Comparison of ENCODE assay signal across 12 cellular contexts in the genomic region with DNA sequence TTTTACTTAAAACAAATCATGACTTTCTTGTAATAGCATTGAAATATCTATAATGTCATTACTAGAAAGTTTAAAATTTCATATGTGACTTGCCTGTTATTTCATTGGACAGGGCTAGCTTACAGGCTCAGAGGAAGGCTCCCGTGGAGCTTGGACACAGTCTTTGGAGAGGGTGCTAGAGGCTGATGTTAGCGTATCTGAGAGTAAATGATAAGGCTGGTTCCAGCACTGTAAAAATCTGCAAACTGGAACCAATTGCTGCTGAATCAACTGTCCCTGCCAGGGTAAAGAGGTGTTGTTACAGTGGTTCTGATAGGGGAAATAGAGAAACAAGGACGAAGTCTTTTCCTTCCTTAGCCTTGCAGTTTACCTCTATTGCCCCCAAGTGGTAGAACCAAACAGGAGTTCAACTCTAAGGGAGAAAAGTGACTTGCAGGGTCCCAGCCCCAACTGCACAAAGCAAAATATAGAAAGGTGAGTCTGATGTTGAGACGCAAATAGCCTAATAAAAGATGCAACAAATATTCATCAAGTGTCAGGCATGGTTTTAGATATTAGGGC.
DNase-seq lines count a peak whose midpoint lies in the region; ATAC-seq and TF ChIP-seq lines count a peak whose summit lies in the region.
"Had no signal": no experiment of that assay in that cellular context is flagged by ENCODE, and none has a peak within 500 bp of the region (broad histone marks: within the 10 kb centered on the region; RNA-seq: fewer than 3 reads in every experiment).

No MANE protein-coding gene starts in this region.

- no peaks in the 10 kb centered on the region for H3K9me2 ChIP-seq in GM23338 (ENCODE audit: insufficient read depth)

- no peaks in the 10 kb centered on the region for H3K9me3 ChIP-seq in A673 (ENCODE audit: low read depth, low read length, poor library complexity, severe bottlenecking)
- H3K9me3 ChIP-seq: colonic mucosa, upper lobe of left lung had no signal

- no TSS peak for BruUV-seq in A673 (replicated peaks; lab: Mats Ljungman, UMichigan)

- H3K4me3 ChIP-seq in A673 (ENCODE audit: low read depth, low read length, poor library complexity, severe bottlenecking) = no peak overlapping the region
- H3K4me3 ChIP-seq in GM23338 = no peak overlapping the region
- H3K4me3 ChIP-seq: colonic mucosa, upper lobe of left lung had no signal

- no peak overlapping the region for H3K4me3 Mint-ChIP-seq in GM23338
- H3K4me3 Mint-ChIP-seq: activated CD8-positive, alpha-beta T cell treated with anti-CD3 and anti-CD28 coated beads, Interleukin-2, amount 10 ng/mL, durations not matched to agents 7 days and 5 days had no signal

- no peaks in the 10 kb centered on the region for H3K36me3 Mint-ChIP-seq in GM23338 (ENCODE audit: low read depth)

- H2AFZ ChIP-seq in GM23338 = no peak overlapping the region

- H3K4me1 Mint-ChIP-seq in GM23338 = peaks cover 19% of the 10 kb centered on the region

- DNase-seq in A673 (ENCODE audit: low spot score) (peak; percentile 58), GM23338 (ENCODE audit: low spot score) (peak; percentile 79), iPS DF 4.7 (ENCODE audit: extremely low read depth, low spot score) (peak; percentile 30), omental fat pad (ENCODE audit: low spot score) (no peak), posterior cingulate gyrus (no peak)
- DNase-seq: activated CD8-positive, alpha-beta T cell treated with anti-CD3 and anti-CD28 coated beads, Interleukin-2, amount 10 ng/mL, durations not matched to agents 7 days and 5 days; colonic mucosa; stimulated activated CD4-positive, alpha-beta T cell treated with anti-CD3 and anti-CD28 coated beads, Interleukin-1b, Interleukin-23, amount 100 ng/mL, for 48 hours; upper lobe of left lung had no signal

- no peak overlapping the region for H3K27ac ChIP-seq in A673 (ENCODE audit: low read depth, low read length, poor library complexity, severe bottlenecking)
- no peak overlapping the region for H3K27ac ChIP-seq in GM23338 (ENCODE audit: low read depth)
- H3K27ac ChIP-seq in VCaP = no peak overlapping the region
- H3K27ac ChIP-seq: colonic mucosa, upper lobe of left lung had no signal

- no peaks in the 10 kb centered on the region for H4K20me1 ChIP-seq in GM23338 (replicated peaks; ENCODE audit: insufficient read depth)

- TF ChIP-seq CTCF in A673 (conservative IDR thresholded peaks at IDR 0.05; ENCODE audit: low read depth, low read length) (peak; percentile 72), GM23338 (conservative IDR thresholded peaks at IDR 0.05; ENCODE audit: low read depth in 2 of 2) (peak; percentile 76 to 85), VCaP (conservative IDR thresholded peaks at IDR 0.05) (peak; percentile 66), omental fat pad (IDR thresholded peaks at IDR 0.05) (no peak)

- H3K27ac Mint-ChIP-seq in GM23338 = peak overlapping the region; percentile 58; the same call in 1 of the 2 replicates
- H3K27ac Mint-ChIP-seq: activated CD8-positive, alpha-beta T cell treated with anti-CD3 and anti-CD28 coated beads, Interleukin-2, amount 10 ng/mL, durations not matched to agents 7 days and 5 days had no signal

- POLR2A ChIA-PET in A673 (lab: Charles Lee; ENCODE audit: low non-redundant PET) = no interaction called here

- no peaks in the 10 kb centered on the region for H3F3A ChIP-seq in GM23338 (replicated peaks; ENCODE audit: low read depth)

- no peak overlapping the region for H3K4me2 ChIP-seq in GM23338

- intact Hi-C loops in A673 (cut with micrococcal nuclease; ENCODE audit: unreplicated experiment) = loop anchor here (2.0 kb wide), 1 partner anchor 1635 kb away; no protein-coding TSS in a partner anchor
- intact Hi-C loops in posterior cingulate gyrus (cut with DNase I) = no loop called here

- H3K36me3 ChIP-seq in A673 (ENCODE audit: insufficient read depth, low read length, poor library complexity, severe bottlenecking) (no peaks in the 10 kb centered on the region), GM23338 (ENCODE audit: insufficient read depth) (no peaks in the 10 kb centered on the region)
- H3K36me3 ChIP-seq: colonic mucosa, upper lobe of left lung had no signal

- H3K27me3 Mint-ChIP-seq in GM23338 (ENCODE audit: insufficient read depth, low read depth, poor library complexity) = no peaks in the 10 kb centered on the region

- H3K9me3 Mint-ChIP-seq in GM23338 = no peaks in the 10 kb centered on the region

- H3K27me3 ChIP-seq in A673 (replicated peaks; ENCODE audit: insufficient read depth, low read depth, low read length, poor library complexity) (no peaks in the 10 kb centered on the region), GM23338 (ENCODE audit: insufficient read depth) (no peaks in the 10 kb centered on the region)
- H3K27me3 ChIP-seq: colonic mucosa, upper lobe of left lung had no signal

- H3K4me1 ChIP-seq in A673 (ENCODE audit: insufficient read depth, low read length, poor library complexity, severe bottlenecking) (peaks cover 10% of the 10 kb centered on the region), GM23338 (ENCODE audit: insufficient read depth) (peaks cover 10% of the 10 kb centered on the region)
- H3K4me1 ChIP-seq: colonic mucosa, upper lobe of left lung had no signal

- CTCF ChIA-PET in A673 (lab: Charles Lee) = interaction anchor here (0.6 kb wide), 1 partner anchor 56 kb away, joined by 3 read pairs; no protein-coding TSS in a partner anchor

- no peaks in the 10 kb centered on the region for H3K79me2 ChIP-seq in GM23338 (replicated peaks; ENCODE audit: insufficient read depth)

- ATAC-seq in GM23338 (peak; percentile 81), HG02678 (IDR thresholded peaks at IDR 0.05; ENCODE audit: unreplicated experiment) (no peak), omental fat pad (ENCODE audit: low FRiP score) (no peak), HG03159 (IDR thresholded peaks at IDR 0.05; ENCODE audit: unreplicated experiment) (no peak)
- ATAC-seq: activated CD8-positive, alpha-beta T cell treated with anti-CD3 and anti-CD28 coated beads, Interleukin-2, amount 10 ng/mL, durations not matched to agents 7 days and 5 days had no signal

TF ChIP-seq in GM23338, 12 proteins besides CTCF, POLR2A, EP300 and RAD21 (continues in another document):
- no peak for TF ChIP-seq EZH2phosphoT487 (IDR thresholded peaks at IDR 0.05; ENCODE audit: unreplicated experiment)
- no peak for TF ChIP-seq ZNF331 (CRISPR knock-in tag; IDR thresholded peaks at IDR 0.05; ENCODE audit: low read depth)
- TF ChIP-seq, protein P1, sequence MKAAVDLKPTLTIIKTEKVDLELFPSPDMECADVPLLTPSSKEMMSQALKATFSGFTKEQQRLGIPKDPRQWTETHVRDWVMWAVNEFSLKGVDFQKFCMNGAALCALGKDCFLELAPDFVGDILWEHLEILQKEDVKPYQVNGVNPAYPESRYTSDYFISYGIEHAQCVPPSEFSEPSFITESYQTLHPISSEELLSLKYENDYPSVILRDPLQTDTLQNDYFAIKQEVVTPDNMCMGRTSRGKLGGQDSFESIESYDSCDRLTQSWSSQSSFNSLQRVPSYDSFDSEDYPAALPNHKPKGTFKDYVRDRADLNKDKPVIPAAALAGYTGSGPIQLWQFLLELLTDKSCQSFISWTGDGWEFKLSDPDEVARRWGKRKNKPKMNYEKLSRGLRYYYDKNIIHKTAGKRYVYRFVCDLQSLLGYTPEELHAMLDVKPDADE (IDR thresholded peaks at IDR 0.05) = no peak
- TF ChIP-seq ZNF114 (CRISPR knock-in tag; IDR thresholded peaks at IDR 0.05) = no peak

Comparison
In these comparisons a context has a peak if more than half of its experiments do, and no peak if none do; other contexts are left out.
1. DNase-seq: peak in A673 (single experiment), GM23338 (single experiment) and iPS DF 4.7 (single experiment); none in omental fat pad (single experiment) and posterior cingulate gyrus (0 of 10).
2. CTCF ChIP-seq: peak in A673 (single experiment), GM23338 (2 of 2) and VCaP (single experiment); none in omental fat pad (0 of 3).